ENCODE assay signal across 2 cellular contexts in genomic region chr12:57992001-57992400, GRCh38.
TF ChIP-seq lines count a peak whose summit lies in the region.

No MANE protein-coding gene starts in this region.

TF ChIP-seq in GM23338, 12 proteins besides CTCF, POLR2A, EP300 and RAD21 (continued from another document):
- TF ChIP-seq, protein P1, sequence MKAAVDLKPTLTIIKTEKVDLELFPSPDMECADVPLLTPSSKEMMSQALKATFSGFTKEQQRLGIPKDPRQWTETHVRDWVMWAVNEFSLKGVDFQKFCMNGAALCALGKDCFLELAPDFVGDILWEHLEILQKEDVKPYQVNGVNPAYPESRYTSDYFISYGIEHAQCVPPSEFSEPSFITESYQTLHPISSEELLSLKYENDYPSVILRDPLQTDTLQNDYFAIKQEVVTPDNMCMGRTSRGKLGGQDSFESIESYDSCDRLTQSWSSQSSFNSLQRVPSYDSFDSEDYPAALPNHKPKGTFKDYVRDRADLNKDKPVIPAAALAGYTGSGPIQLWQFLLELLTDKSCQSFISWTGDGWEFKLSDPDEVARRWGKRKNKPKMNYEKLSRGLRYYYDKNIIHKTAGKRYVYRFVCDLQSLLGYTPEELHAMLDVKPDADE (IDR thresholded peaks at IDR 0.05): no peak
- TF ChIP-seq, protein P2, sequence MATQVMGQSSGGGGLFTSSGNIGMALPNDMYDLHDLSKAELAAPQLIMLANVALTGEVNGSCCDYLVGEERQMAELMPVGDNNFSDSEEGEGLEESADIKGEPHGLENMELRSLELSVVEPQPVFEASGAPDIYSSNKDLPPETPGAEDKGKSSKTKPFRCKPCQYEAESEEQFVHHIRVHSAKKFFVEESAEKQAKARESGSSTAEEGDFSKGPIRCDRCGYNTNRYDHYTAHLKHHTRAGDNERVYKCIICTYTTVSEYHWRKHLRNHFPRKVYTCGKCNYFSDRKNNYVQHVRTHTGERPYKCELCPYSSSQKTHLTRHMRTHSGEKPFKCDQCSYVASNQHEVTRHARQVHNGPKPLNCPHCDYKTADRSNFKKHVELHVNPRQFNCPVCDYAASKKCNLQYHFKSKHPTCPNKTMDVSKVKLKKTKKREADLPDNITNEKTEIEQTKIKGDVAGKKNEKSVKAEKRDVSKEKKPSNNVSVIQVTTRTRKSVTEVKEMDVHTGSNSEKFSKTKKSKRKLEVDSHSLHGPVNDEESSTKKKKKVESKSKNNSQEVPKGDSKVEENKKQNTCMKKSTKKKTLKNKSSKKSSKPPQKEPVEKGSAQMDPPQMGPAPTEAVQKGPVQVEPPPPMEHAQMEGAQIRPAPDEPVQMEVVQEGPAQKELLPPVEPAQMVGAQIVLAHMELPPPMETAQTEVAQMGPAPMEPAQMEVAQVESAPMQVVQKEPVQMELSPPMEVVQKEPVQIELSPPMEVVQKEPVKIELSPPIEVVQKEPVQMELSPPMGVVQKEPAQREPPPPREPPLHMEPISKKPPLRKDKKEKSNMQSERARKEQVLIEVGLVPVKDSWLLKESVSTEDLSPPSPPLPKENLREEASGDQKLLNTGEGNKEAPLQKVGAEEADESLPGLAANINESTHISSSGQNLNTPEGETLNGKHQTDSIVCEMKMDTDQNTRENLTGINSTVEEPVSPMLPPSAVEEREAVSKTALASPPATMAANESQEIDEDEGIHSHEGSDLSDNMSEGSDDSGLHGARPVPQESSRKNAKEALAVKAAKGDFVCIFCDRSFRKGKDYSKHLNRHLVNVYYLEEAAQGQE (IDR thresholded peaks at IDR 0.05; ENCODE audit: unreplicated experiment): no peak
- TF ChIP-seq STAT1 (IDR thresholded peaks at IDR 0.05; ENCODE audit: unreplicated experiment): no peak
- TF ChIP-seq ZNF331 (CRISPR knock-in tag; IDR thresholded peaks at IDR 0.05; ENCODE audit: low read depth): no peak
- no peak for TF ChIP-seq EZH2 (IDR thresholded peaks at IDR 0.05; ENCODE audit: low read depth, unreplicated experiment)
- TF ChIP-seq, protein P3, sequence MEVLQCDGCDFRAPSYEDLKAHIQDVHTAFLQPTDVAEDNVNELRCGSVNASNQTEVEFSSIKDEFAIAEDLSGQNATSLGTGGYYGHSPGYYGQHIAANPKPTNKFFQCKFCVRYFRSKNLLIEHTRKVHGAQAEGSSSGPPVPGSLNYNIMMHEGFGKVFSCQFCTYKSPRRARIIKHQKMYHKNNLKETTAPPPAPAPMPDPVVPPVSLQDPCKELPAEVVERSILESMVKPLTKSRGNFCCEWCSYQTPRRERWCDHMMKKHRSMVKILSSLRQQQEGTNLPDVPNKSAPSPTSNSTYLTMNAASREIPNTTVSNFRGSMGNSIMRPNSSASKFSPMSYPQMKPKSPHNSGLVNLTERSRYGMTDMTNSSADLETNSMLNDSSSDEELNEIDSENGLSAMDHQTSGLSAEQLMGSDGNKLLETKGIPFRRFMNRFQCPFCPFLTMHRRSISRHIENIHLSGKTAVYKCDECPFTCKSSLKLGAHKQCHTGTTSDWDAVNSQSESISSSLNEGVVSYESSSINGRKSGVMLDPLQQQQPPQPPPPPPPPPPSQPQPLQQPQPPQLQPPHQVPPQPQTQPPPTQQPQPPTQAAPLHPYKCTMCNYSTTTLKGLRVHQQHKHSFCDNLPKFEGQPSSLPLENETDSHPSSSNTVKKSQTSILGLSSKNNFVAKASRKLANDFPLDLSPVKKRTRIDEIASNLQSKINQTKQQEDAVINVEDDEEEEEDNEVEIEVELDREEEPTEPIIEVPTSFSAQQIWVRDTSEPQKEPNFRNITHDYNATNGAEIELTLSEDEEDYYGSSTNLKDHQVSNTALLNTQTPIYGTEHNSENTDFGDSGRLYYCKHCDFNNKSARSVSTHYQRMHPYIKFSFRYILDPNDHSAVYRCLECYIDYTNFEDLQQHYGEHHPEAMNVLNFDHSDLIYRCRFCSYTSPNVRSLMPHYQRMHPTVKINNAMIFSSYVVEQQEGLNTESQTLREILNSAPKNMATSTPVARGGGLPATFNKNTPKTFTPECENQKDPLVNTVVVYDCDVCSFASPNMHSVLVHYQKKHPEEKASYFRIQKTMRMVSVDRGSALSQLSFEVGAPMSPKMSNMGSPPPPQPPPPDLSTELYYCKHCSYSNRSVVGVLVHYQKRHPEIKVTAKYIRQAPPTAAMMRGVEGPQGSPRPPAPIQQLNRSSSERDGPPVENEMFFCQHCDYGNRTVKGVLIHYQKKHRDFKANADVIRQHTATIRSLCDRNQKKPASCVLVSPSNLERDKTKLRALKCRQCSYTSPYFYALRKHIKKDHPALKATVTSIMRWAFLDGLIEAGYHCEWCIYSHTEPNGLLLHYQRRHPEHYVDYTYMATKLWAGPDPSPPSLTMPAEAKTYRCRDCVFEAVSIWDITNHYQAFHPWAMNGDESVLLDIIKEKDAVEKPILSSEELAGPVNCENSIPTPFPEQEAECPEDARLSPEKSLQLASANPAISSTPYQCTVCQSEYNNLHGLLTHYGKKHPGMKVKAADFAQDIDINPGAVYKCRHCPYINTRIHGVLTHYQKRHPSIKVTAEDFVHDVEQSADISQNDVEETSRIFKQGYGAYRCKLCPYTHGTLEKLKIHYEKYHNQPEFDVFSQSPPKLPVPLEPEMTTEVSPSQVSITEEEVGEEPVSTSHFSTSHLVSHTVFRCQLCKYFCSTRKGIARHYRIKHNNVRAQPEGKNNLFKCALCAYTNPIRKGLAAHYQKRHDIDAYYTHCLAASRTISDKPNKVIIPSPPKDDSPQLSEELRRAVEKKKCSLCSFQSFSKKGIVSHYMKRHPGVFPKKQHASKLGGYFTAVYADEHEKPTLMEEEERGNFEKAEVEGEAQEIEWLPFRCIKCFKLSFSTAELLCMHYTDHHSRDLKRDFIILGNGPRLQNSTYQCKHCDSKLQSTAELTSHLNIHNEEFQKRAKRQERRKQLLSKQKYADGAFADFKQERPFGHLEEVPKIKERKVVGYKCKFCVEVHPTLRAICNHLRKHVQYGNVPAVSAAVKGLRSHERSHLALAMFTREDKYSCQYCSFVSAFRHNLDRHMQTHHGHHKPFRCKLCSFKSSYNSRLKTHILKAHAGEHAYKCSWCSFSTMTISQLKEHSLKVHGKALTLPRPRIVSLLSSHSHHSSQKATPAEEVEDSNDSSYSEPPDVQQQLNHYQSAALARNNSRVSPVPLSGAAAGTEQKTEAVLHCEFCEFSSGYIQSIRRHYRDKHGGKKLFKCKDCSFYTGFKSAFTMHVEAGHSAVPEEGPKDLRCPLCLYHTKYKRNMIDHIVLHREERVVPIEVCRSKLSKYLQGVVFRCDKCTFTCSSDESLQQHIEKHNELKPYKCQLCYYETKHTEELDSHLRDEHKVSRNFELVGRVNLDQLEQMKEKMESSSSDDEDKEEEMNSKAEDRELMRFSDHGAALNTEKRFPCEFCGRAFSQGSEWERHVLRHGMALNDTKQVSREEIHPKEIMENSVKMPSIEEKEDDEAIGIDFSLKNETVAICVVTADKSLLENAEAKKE (CRISPR knock-in tag; IDR thresholded peaks at IDR 0.05): no peak

TF ChIP-seq in K562, 482 proteins besides CTCF, POLR2A, EP300 and RAD21 (continued from another document):
- TF ChIP-seq CHD7 (IDR thresholded peaks at IDR 0.05; ENCODE audit: low read depth, low read length): no peak
- TF ChIP-seq U2AF1 (optimal IDR thresholded peaks at IDR 0.05; ENCODE audit: low read depth, low read length): no peak
- TF ChIP-seq CCNT2 (IDR thresholded peaks at IDR 0.05; ENCODE audit: borderline replicate concordance, extremely low read depth, insufficient read length, low read depth, low read length): no peak
TF ChIP-seq in K562: peak in this region for 0.
